ENCODE assay signal across 8 cellular contexts in the genomic region with DNA sequence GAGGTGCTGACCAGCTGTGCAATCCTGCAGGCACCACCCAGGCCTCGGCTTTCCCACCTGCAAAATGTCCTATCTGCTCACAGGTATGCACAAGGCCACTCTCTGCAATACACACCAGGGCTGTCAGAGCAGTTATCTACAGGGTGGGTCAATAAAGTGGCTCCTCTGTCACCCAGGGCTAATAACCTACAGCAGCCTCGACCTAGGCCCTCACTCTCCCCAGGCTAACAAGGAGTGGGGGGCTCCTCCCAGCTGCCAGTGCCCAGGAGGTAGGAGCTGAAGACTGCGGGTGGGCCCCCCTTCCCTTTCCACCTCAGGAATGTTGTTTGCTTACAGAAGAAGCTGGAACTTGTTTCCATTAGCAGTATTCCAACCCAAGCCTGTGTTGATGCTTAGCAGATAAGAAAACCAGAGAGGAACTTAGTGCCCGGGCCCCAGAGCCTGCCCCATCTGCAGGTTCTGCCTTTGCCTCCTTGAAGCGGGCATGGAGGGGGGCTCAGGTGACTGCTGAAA. TPM values are rescaled to one million over a fixed set of nuclear protein-coding genes. Genes with fewer than 3 reads are reported as not detected.
DNase-seq lines count a peak whose midpoint lies in the region; ATAC-seq and TF ChIP-seq lines count a peak whose summit lies in the region.

No MANE protein-coding gene starts in this region.

- no peaks in the 10 kb centered on the region for H3K9me2 ChIP-seq in GM23248 (ENCODE audit: insufficient read depth)

- no peak for TF ChIP-seq POLR2A in gastroesophageal sphincter (IDR thresholded peaks at IDR 0.05)

- H2AFZ ChIP-seq in GM23248, result no peak overlapping the region

- H3K27me3 ChIP-seq in GM23248 (replicated peaks; ENCODE audit: insufficient read depth), result no peaks in the 10 kb centered on the region
- no peaks in the 10 kb centered on the region for H3K27me3 ChIP-seq in gastroesophageal sphincter
- no peaks in the 10 kb centered on the region for H3K27me3 ChIP-seq in skeletal muscle satellite cell (ENCODE audit: control insufficient read depth, insufficient read depth, low read length)

- H3K79me2 ChIP-seq in GM23248 (ENCODE audit: insufficient read depth), result peaks cover 100% of the 10 kb centered on the region

- TF ChIP-seq EP300 in gastroesophageal sphincter (IDR thresholded peaks at IDR 0.05), result no peak

- ATAC-seq in gastroesophageal sphincter (no peak), GM19397 (IDR thresholded peaks at IDR 0.05; ENCODE audit: unreplicated experiment) (no peak)

- H3K9me3 ChIP-seq in GM23248 (ENCODE audit: low read depth), result no peaks in the 10 kb centered on the region
- H3K9me3 ChIP-seq in gastroesophageal sphincter, result no peaks in the 10 kb centered on the region
- no peaks in the 10 kb centered on the region for H3K9me3 ChIP-seq in skeletal muscle satellite cell (replicated peaks; ENCODE audit: low read length)

- H3K27ac ChIP-seq in GM23248, result peak overlapping the region; percentile 21; the same call in 1 of the 2 replicates
- peak overlapping the region; percentile 64 to 100 (median 98) for H3K27ac ChIP-seq in gastroesophageal sphincter

- H4K20me1 ChIP-seq in GM23248 (ENCODE audit: insufficient read depth), result peaks cover 17% of the 10 kb centered on the region

- H3K4me2 ChIP-seq in GM23248 (ENCODE audit: unreplicated experiment) (peak overlapping the region; percentile 36), skeletal muscle satellite cell (ENCODE audit: low read length) (peak overlapping the region; percentile 44)

- DNase-seq in GM23248 (no peak), OCI-M2 (lab: John Stamatoyannopoulos, UW; ENCODE audit: unreplicated experiment) (no peak), NCI-H187 (lab: John Stamatoyannopoulos, UW) (no peak), ecto neural progenitor cell (ENCODE audit: low spot score) (no peak)

- TF ChIP-seq CTCF in WI38 (IDR thresholded peaks at IDR 0.05; ENCODE audit: low read depth, low read length) (no peak), gastroesophageal sphincter (IDR thresholded peaks at IDR 0.05) (no peak)

- H3F3A ChIP-seq in GM23248 (ENCODE audit: insufficient read depth), result peaks cover 77% of the 10 kb centered on the region

- H3K9ac ChIP-seq in GM23248 (no peak overlapping the region), skeletal muscle satellite cell (ENCODE audit: low read depth, low read length) (peak overlapping the region; percentile 24)

- WGBS in GM23248 (ENCODE audit: low coverage in 1 of 2, low lambda C conversion rate in 2 of 2, missing lambda C conversion rate in 2 of 2), 2 experiments, result 80 to 84% methylated on average over 5 of the region's 5 CpGs
- 0 to 10% methylated on average over 1 to 2 of the region's 5 CpGs for WGBS in gastroesophageal sphincter (ENCODE audit: low coverage in 1 of 2), 2 donors

- H3K4me3 ChIP-seq in GM23248, result no peak overlapping the region
- peak overlapping the region; percentile 24 for H3K4me3 ChIP-seq in WI38 (ENCODE audit: low read depth, low read length)
- H3K4me3 ChIP-seq in gastroesophageal sphincter, result peak overlapping the region in 1 of 2 donors; percentile 10
- H3K4me3 ChIP-seq in skeletal muscle satellite cell (ENCODE audit: low read length), result no peak overlapping the region

- peaks cover 88% of the 10 kb centered on the region for H3K4me1 ChIP-seq in GM23248 (ENCODE audit: insufficient read depth)
- H3K4me1 ChIP-seq in gastroesophageal sphincter, result peaks cover 20 to 100% (median 89%) of the 10 kb centered on the region in 3 donors
- H3K4me1 ChIP-seq in skeletal muscle satellite cell (ENCODE audit: control insufficient read depth, insufficient read depth, low read length), result peaks cover 90% of the 10 kb centered on the region

- no peaks in the 10 kb centered on the region for H3K36me3 ChIP-seq in GM23248 (ENCODE audit: low read depth)
- H3K36me3 ChIP-seq in gastroesophageal sphincter, result no peaks in the 10 kb centered on the region
- peaks cover 47% of the 10 kb centered on the region for H3K36me3 ChIP-seq in skeletal muscle satellite cell (ENCODE audit: insufficient read depth, low read length)

- in situ Hi-C loops in GM23248 (cut with MboI), result no loop called here

RNA-seq across cellular contexts. Expression of a gene that starts 26.8 kb away (rescaled TPM):
- total RNA-seq in GM23248 (2014; rRNA removed; shearing (Covaris generic)), result 420 and 453 TPM in 2 replicates
- polyA plus RNA-seq in GM23248 (2016; fragmentation: Nextera tagmentation; extraction: Ambion mirVana), result 282 and 287 TPM in 2 replicates
- 100 to 1,000 TPM; 304 to 366 (median 322) TPM for total RNA-seq in gastroesophageal sphincter
- 248 and 329 TPM in 2 replicates for total RNA-seq in skeletal muscle satellite cell (2012; rRNA removed)
